8 cellular contexts compared by ENCODE assay signal in genomic region chr9:136665111-136665703, GRCh38. TPM values are rescaled to one million over a fixed set of nuclear protein-coding genes. Genes with fewer than 3 reads are reported as not detected.
DNase-seq lines count a peak whose midpoint lies in the region; ATAC-seq and TF ChIP-seq lines count a peak whose summit lies in the region.

No MANE protein-coding gene starts in this region.

- no peak for TF ChIP-seq CTCF in omental fat pad (IDR thresholded peaks at IDR 0.05)

- peak; percentile 46 to 72 for ATAC-seq in naive thymus-derived CD8-positive, alpha-beta T cell
- no peak for ATAC-seq in omental fat pad (ENCODE audit: low FRiP score)
- ATAC-seq in HG02571 (IDR thresholded peaks at IDR 0.05; ENCODE audit: unreplicated experiment): no peak
- ATAC-seq in GM19395 (IDR thresholded peaks at IDR 0.05; ENCODE audit: unreplicated experiment): no peak

- peaks cover 12% of the 10 kb centered on the region for H3K4me1 Mint-ChIP-seq in dendritic cell treated with granulocyte-macrophage colony-stimulating factor and Interleukin-4, amounts not matched to agents 40 ng/mL and 50 ng/mL, for 4 days (ENCODE audit: low read depth)
- peaks cover 3 to 13% (median 8%) of the 10 kb centered on the region in 4 donors for H3K4me1 Mint-ChIP-seq in naive thymus-derived CD8-positive, alpha-beta T cell

- H3K36me3 Mint-ChIP-seq in dendritic cell treated with granulocyte-macrophage colony-stimulating factor and Interleukin-4, amounts not matched to agents 40 ng/mL and 50 ng/mL, for 4 days (ENCODE audit: low read depth): no peaks in the 10 kb centered on the region
- no peaks in the 10 kb centered on the region for H3K36me3 Mint-ChIP-seq in naive thymus-derived CD8-positive, alpha-beta T cell

- POLR2A ChIA-PET in naive thymus-derived CD8-positive, alpha-beta T cell (lab: Charles Lee): interaction anchor here (0.5 kb wide), 1 partner anchor 37 kb away, joined by 3 read pairs; no protein-coding TSS in a partner anchor

- peak overlapping the region; percentile 72 for H3K4me3 Mint-ChIP-seq in dendritic cell treated with granulocyte-macrophage colony-stimulating factor and Interleukin-4, amounts not matched to agents 40 ng/mL and 50 ng/mL, for 4 days
- peak overlapping the region; percentile 45 to 86 (median 72) for H3K4me3 Mint-ChIP-seq in naive thymus-derived CD8-positive, alpha-beta T cell

- intact Hi-C loops in dendritic cell treated with granulocyte-macrophage colony-stimulating factor and Interleukin-4, amounts not matched to agents 40 ng/mL and 50 ng/mL, for 4 days (cut with micrococcal nuclease): no loop called here

- H3K27ac Mint-ChIP-seq in dendritic cell treated with granulocyte-macrophage colony-stimulating factor and Interleukin-4, amounts not matched to agents 40 ng/mL and 50 ng/mL, for 4 days: peak overlapping the region; percentile 40
- H3K27ac Mint-ChIP-seq in naive thymus-derived CD8-positive, alpha-beta T cell: peak overlapping the region in 1 of 10 donors; percentile 40

- DNase-seq in NCI-H1417 (lab: John Stamatoyannopoulos, UW) (peak in 2 of 3 experiments; percentile 55 to 57), NCI-H1417 treated with DMSO at 0.1 percent for 48 hours (lab: John Stamatoyannopoulos, UW) (no peak), RKO (ENCODE audit: low spot score) (peak; percentile 69), omental fat pad (ENCODE audit: low spot score) (no peak)
- peak in 2 of 10 donors; percentile 18 to 28 for DNase-seq in naive thymus-derived CD8-positive, alpha-beta T cell

- H3K9me3 Mint-ChIP-seq in dendritic cell treated with granulocyte-macrophage colony-stimulating factor and Interleukin-4, amounts not matched to agents 40 ng/mL and 50 ng/mL, for 4 days: no peaks in the 10 kb centered on the region
- no peaks in the 10 kb centered on the region for H3K9me3 Mint-ChIP-seq in naive thymus-derived CD8-positive, alpha-beta T cell

- H3K27me3 Mint-ChIP-seq in dendritic cell treated with granulocyte-macrophage colony-stimulating factor and Interleukin-4, amounts not matched to agents 40 ng/mL and 50 ng/mL, for 4 days: peaks cover 92% of the 10 kb centered on the region
- H3K27me3 Mint-ChIP-seq in naive thymus-derived CD8-positive, alpha-beta T cell: peaks cover 0 to 20% (median 3%) of the 10 kb centered on the region in 5 donors

RNA-seq across cellular contexts. Expression of gene EGFL7, which starts 2.5 kb away (rescaled TPM):
- total RNA-seq in naive thymus-derived CD8-positive, alpha-beta T cell: 1 to 10 TPM in 1 of 2 experiments, under 1 TPM in 1; 0.36 to 1.2 TPM
- polyA plus RNA-seq in naive thymus-derived CD8-positive, alpha-beta T cell: under 1 TPM in 2 of 3 donors, not detected in 1; 0.48 to 0.70 TPM
- 100 to 1,000 TPM in 3 of 4 donors, 10 to 100 TPM in 1; 50.6 to 274 (median 145) TPM for total RNA-seq in omental fat pad

RNA-seq across cellular contexts. Expression of gene AGPAT2, which starts 22.1 kb away (rescaled TPM):
- 1 to 10 TPM; 3.0 to 5.8 TPM for total RNA-seq in naive thymus-derived CD8-positive, alpha-beta T cell
- polyA plus RNA-seq in naive thymus-derived CD8-positive, alpha-beta T cell: 10 to 100 TPM; 10.7 to 24.8 (median 14.6) TPM
- 100 to 1,000 TPM; 391 to 854 (median 473) TPM for total RNA-seq in omental fat pad

RNA-seq across cellular contexts. Expression of gene DIPK1B, which starts 47.2 kb away (rescaled TPM):
- 1 to 10 TPM in 1 of 2 experiments, under 1 TPM in 1; 0.58 to 1.1 TPM for total RNA-seq in naive thymus-derived CD8-positive, alpha-beta T cell
- polyA plus RNA-seq in naive thymus-derived CD8-positive, alpha-beta T cell: under 1 TPM in 1 of 3 donors, not detected in 2; 0.07 TPM
- total RNA-seq in omental fat pad: 10 to 100 TPM in 1 of 4 donors, 1 to 10 TPM in 3; 4.4 to 12.8 (median 7.5) TPM

Comparison
In these comparisons a context has a peak if more than half of its experiments do, and no peak if none do; other contexts are left out.
1. DNase-seq: peak in NCI-H1417 (2 of 3) and RKO (single experiment); none in NCI-H1417 treated with DMSO at 0.1 percent for 48 hours (single experiment) and omental fat pad (single experiment).
2. ATAC-seq: peak in naive thymus-derived CD8-positive, alpha-beta T cell (2 of 2); none in omental fat pad (single experiment), HG02571 (single experiment) and GM19395 (single experiment).
3. RNA of gene EGFL7, which starts 2.5 kb away (total RNA-seq): 50.6 to 274 TPM in omental fat pad; 0.36 to 1.2 TPM in naive thymus-derived CD8-positive, alpha-beta T cell; every median in the first group is over 10 times any median in the second.
4. RNA of gene AGPAT2, which starts 22.1 kb away (total RNA-seq): 391 to 854 TPM in omental fat pad; 3.0 to 5.8 TPM in naive thymus-derived CD8-positive, alpha-beta T cell; every median in the first group is over 10 times any median in the second.